31 cellular contexts compared by ENCODE assay signal in the genomic region with DNA sequence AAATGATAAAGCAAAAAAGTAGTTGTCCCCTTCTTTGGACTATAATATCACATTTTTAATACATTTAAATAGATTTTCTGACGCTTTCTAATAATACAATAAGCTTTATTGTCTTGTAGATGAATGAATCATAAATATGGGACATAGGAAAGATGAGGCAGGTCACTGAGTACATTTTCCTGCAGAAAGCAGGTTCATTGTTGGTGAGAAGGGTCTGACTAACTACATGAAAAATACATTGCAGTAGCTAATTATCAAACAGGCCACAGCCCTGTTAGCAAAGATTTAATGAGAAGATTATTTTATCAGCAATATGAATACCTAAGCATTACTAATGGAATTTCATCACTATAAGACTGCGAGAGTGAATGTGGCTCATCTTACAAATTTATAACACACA. TPM values are rescaled to one million over a fixed set of nuclear protein-coding genes. Genes with fewer than 3 reads are reported as not detected.
"Had no signal": no experiment of that assay in that cellular context is flagged by ENCODE, and none has a peak within 500 bp of the region (broad histone marks: within the 10 kb centered on the region; RNA-seq: fewer than 3 reads in every experiment).

No MANE protein-coding gene starts in this region.

- ATAC-seq: activated naive CD4-positive, alpha-beta T cell treated with anti-CD3 and anti-CD28 coated beads, Interleukin-2, amount 50 U/mL, for 72 hours; activated T-cell treated with anti-CD3 and anti-CD28 coated beads, Interleukin-2, amount 50 U/mL, for 72 hours; heart left ventricle had no signal

- H3K36me3 ChIP-seq: brain microvascular endothelial cell, cardiac muscle cell, colonic mucosa, esophagus squamous epithelium had no signal

- H3K27ac Mint-ChIP-seq: activated CD4-positive, alpha-beta memory T cell treated with anti-CD3 and anti-CD28 coated beads, Interleukin-2, amount 10 ng/mL, durations not matched to agents 7 days and 5 days; activated CD4-positive, alpha-beta T cell treated with anti-CD3 and anti-CD28 coated beads, Interleukin-2, amount 10 ng/mL, durations not matched to agents 7 days and 5 days; activated naive CD4-positive, alpha-beta T cell treated with anti-CD3 and anti-CD28 coated beads, Interleukin-2, amount 10 ng/mL, durations not matched to agents 7 days and 5 days; activated naive CD8-positive, alpha-beta T cell treated with anti-CD3 and anti-CD28 coated beads, Interleukin-2, amount 10 ng/mL, durations not matched to agents 7 days and 5 days; activated T-cell treated with anti-CD3 and anti-CD28 coated beads, Interleukin-2, amount 50 U/mL, for 24 hours; activated T-cell treated with anti-CD3 and anti-CD28 coated beads, Interleukin-2, amount 50 U/mL, for 72 hours; WTC11 had no signal

- H3K27me3 Mint-ChIP-seq: activated CD4-positive, alpha-beta memory T cell treated with anti-CD3 and anti-CD28 coated beads, Interleukin-2, amount 10 ng/mL, durations not matched to agents 7 days and 5 days; activated CD4-positive, alpha-beta T cell treated with anti-CD3 and anti-CD28 coated beads, Interleukin-2, amount 10 ng/mL, durations not matched to agents 7 days and 5 days; activated naive CD4-positive, alpha-beta T cell treated with anti-CD3 and anti-CD28 coated beads, Interleukin-2, amount 10 ng/mL, durations not matched to agents 7 days and 5 days; activated naive CD8-positive, alpha-beta T cell treated with anti-CD3 and anti-CD28 coated beads, Interleukin-2, amount 10 ng/mL, durations not matched to agents 7 days and 5 days; activated T-cell treated with anti-CD3 and anti-CD28 coated beads, Interleukin-2, amount 50 U/mL, for 24 hours had no signal

- H3K27me3 ChIP-seq: brain microvascular endothelial cell, cardiac muscle cell, colonic mucosa, esophagus squamous epithelium, heart left ventricle had no signal

- H3K9me3 ChIP-seq: colonic mucosa had no signal

- H3K27ac ChIP-seq: brain microvascular endothelial cell, cardiac muscle cell, colonic mucosa, epithelial cell of prostate, esophagus squamous epithelium, heart left ventricle, VCaP had no signal

- DNase-seq: activated CD4-positive, alpha-beta memory T cell treated with anti-CD3 and anti-CD28 coated beads, Interleukin-2, amount 10 ng/mL, durations not matched to agents 7 days and 5 days; activated CD4-positive, alpha-beta T cell treated with anti-CD3 and anti-CD28 coated beads for 1 hour; activated CD4-positive, alpha-beta T cell treated with anti-CD3 and anti-CD28 coated beads for 4 hours; activated CD4-positive, alpha-beta T cell treated with anti-CD3 and anti-CD28 coated beads, Interleukin-2, amount 10 ng/mL, durations not matched to agents 7 days and 5 days; activated CD4-positive, alpha-beta T cell treated with anti-CD3 and anti-CD28 coated beads, Interleukin-2, amount 50 U/mL, for 4 hours; activated CD8-positive, alpha-beta memory T cell treated with anti-CD3 and anti-CD28 coated beads, Interleukin-2, amount 50 U/mL, for 48 hours; activated gamma-delta T cell; activated naive CD4-positive, alpha-beta T cell; activated naive CD4-positive, alpha-beta T cell treated with anti-CD3 and anti-CD28 coated beads, Interleukin-2, amount 10 ng/mL, durations not matched to agents 7 days and 5 days; activated naive CD8-positive, alpha-beta T cell treated with anti-CD3 and anti-CD28 coated beads, Interleukin-2, amount 10 ng/mL, durations not matched to agents 7 days and 5 days; activated T-cell treated with anti-CD3 and anti-CD28 coated beads for 4 hours; activated T-cell treated with anti-CD3 and anti-CD28 coated beads, Interleukin-2, amount 50 U/mL, for 24 hours; activated T-cell treated with anti-CD3 and anti-CD28 coated beads, Interleukin-2, amount 50 U/mL, for 72 hours; amygdala; aorta; brain microvascular endothelial cell; central memory CD4-positive, alpha-beta T cell; cerebellar nuclear complex; colonic mucosa; effector CD8-positive, alpha-beta T cell; esophagus squamous epithelium; glutamatergic neuron; heart left ventricle; T-helper 2 cell had no signal

- H3K4me3 Mint-ChIP-seq: activated CD4-positive, alpha-beta memory T cell treated with anti-CD3 and anti-CD28 coated beads, Interleukin-2, amount 10 ng/mL, durations not matched to agents 7 days and 5 days; activated CD4-positive, alpha-beta T cell treated with anti-CD3 and anti-CD28 coated beads, Interleukin-2, amount 10 ng/mL, durations not matched to agents 7 days and 5 days; activated naive CD4-positive, alpha-beta T cell treated with anti-CD3 and anti-CD28 coated beads, Interleukin-2, amount 10 ng/mL, durations not matched to agents 7 days and 5 days; activated naive CD8-positive, alpha-beta T cell treated with anti-CD3 and anti-CD28 coated beads, Interleukin-2, amount 10 ng/mL, durations not matched to agents 7 days and 5 days; activated T-cell treated with anti-CD3 and anti-CD28 coated beads, Interleukin-2, amount 50 U/mL, for 24 hours; activated T-cell treated with anti-CD3 and anti-CD28 coated beads, Interleukin-2, amount 50 U/mL, for 72 hours; WTC11 had no signal

- H3K9me3 Mint-ChIP-seq: activated T-cell treated with anti-CD3 and anti-CD28 coated beads, Interleukin-2, amount 50 U/mL, for 72 hours had no signal

- H3K4me3 ChIP-seq: cardiac muscle cell, colonic mucosa, esophagus squamous epithelium, heart left ventricle had no signal

- H3K4me1 ChIP-seq: colonic mucosa, esophagus squamous epithelium, heart left ventricle had no signal

- H3K4me1 Mint-ChIP-seq: activated naive CD4-positive, alpha-beta T cell treated with anti-CD3 and anti-CD28 coated beads, Interleukin-2, amount 10 ng/mL, durations not matched to agents 7 days and 5 days had no signal

RNA-seq across cellular contexts. Expression of a gene that starts 45.6 kb away (rescaled TPM):
- total RNA-seq: dermis microvascular lymphatic vessel endothelial cell, endothelial cell of umbilical vein, WTC11 had no signal
- polyA plus RNA-seq: endothelial cell of umbilical vein had no signal
